Comparison of ENCODE assay signal across 17 cellular contexts in the genomic region with DNA sequence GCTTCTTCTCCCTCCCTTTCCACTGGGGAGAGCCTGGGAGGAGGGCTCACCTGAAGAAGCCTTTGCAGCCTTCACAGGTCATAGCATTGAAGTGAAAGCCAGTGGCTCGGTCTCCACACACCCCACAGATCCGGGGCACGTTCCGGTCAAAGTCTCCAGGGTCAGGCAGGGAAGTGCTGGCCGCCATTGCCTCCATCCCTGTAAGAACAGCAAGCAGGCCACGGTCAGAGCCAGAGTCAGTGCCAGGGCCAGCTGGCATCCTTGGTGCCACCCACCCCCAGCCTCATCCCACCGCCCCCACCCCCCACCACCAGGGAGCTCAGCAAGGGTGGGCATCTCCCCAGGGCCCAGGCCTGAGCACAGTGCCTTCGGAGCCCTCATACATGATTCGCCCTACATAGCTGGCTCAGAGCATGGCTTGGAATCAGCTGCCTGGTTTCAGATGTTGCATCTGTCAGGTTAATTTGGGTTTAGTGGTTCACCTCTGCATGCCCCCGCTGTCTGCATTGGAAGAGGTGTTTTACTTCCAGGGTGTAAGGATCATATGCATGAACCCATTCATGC.
"Had no signal": no experiment of that assay in that cellular context is flagged by ENCODE, and none has a peak within 500 bp of the region (broad histone marks: within the 10 kb centered on the region; RNA-seq: fewer than 3 reads in every experiment).

No MANE protein-coding gene starts in this region.

- ATAC-seq: activated CD8-positive, alpha-beta T cell treated with anti-CD3 and anti-CD28 coated beads, Interleukin-2, amount 10 ng/mL, durations not matched to agents 7 days and 5 days; gastroesophageal sphincter; heart right ventricle; SK-N-SH treated with all-trans-retinoic acid at 6 μM for 48 hours; T-cell had no signal

- H3K9me3 ChIP-seq: ascending aorta, esophagus muscularis mucosa, gastroesophageal sphincter, heart right ventricle, vagina had no signal

- H3K4me1 ChIP-seq: ascending aorta, gastroesophageal sphincter had no signal

- H3K27ac Mint-ChIP-seq: activated CD8-positive, alpha-beta T cell treated with anti-CD3 and anti-CD28 coated beads, Interleukin-2, amount 10 ng/mL, durations not matched to agents 7 days and 5 days; nephron progenitor cell; T-cell had no signal

- H3K27ac ChIP-seq: ascending aorta, esophagus muscularis mucosa, gastroesophageal sphincter, heart right ventricle, vagina had no signal

- H3K36me3 Mint-ChIP-seq: immature natural killer cell, T-cell had no signal

- H3K27me3 ChIP-seq: ascending aorta, esophagus muscularis mucosa, gastroesophageal sphincter, vagina had no signal

- DNase-seq: activated CD8-positive, alpha-beta T cell treated with anti-CD3 and anti-CD28 coated beads, Interleukin-2, amount 10 ng/mL, durations not matched to agents 7 days and 5 days; activated naive CD4-positive, alpha-beta T cell treated with anti-CD3 and anti-CD28 coated beads, Interleukin-2, amount 50 U/mL, for 16 hours; cortex of kidney; effector CD8-positive, alpha-beta T cell; heart right ventricle; immature natural killer cell; nephron progenitor cell; nucleus accumbens; SIG-M5; stimulated activated naive CD4-positive, alpha-beta T cell; T-cell had no signal

- H3K4me3 Mint-ChIP-seq: activated CD8-positive, alpha-beta T cell treated with anti-CD3 and anti-CD28 coated beads, Interleukin-2, amount 10 ng/mL, durations not matched to agents 7 days and 5 days; immature natural killer cell; nephron progenitor cell; T-cell had no signal

- H3K9me3 Mint-ChIP-seq: immature natural killer cell, nephron progenitor cell, T-cell had no signal

- H3K36me3 ChIP-seq: esophagus muscularis mucosa, gastroesophageal sphincter, WERI-Rb-1 had no signal

- H3K27me3 Mint-ChIP-seq: T-cell had no signal

- H3K4me3 ChIP-seq: ascending aorta, esophagus muscularis mucosa, gastroesophageal sphincter, heart right ventricle, vagina had no signal
